1 cellular context compared by ENCODE assay signal in genomic region chr11:17208257-17208999, GRCh38.
TF ChIP-seq lines count a peak whose summit lies in the region.

No MANE protein-coding gene starts in this region.

TF ChIP-seq in WTC11, 78 proteins besides CTCF, POLR2A, EP300 and RAD21 (continued from another document):
- TF ChIP-seq ARID4B (CRISPR knock-in tag; IDR thresholded peaks at IDR 0.05; ENCODE audit: borderline replicate concordance) = no peak
- no peak for TF ChIP-seq E2F4 (CRISPR knock-in tag; IDR thresholded peaks at IDR 0.05; ENCODE audit: borderline replicate concordance, low read depth)
- no peak for TF ChIP-seq ELF4 (CRISPR knock-in tag; IDR thresholded peaks at IDR 0.05; ENCODE audit: low read depth)
- no peak for TF ChIP-seq CBFB (CRISPR knock-in tag; IDR thresholded peaks at IDR 0.05; ENCODE audit: low read depth)
- TF ChIP-seq ZNF423 (CRISPR knock-in tag; IDR thresholded peaks at IDR 0.05) = no peak
- no peak for TF ChIP-seq ATF2 (CRISPR knock-in tag; IDR thresholded peaks at IDR 0.05; ENCODE audit: borderline replicate concordance, low read depth)
- peak; percentile 90 for TF ChIP-seq USF2 (CRISPR knock-in tag; IDR thresholded peaks at IDR 0.05)
